ENCODE assay signal across 18 cellular contexts in genomic region chr17:4487820-4488716, GRCh38. TPM values are rescaled to one million over a fixed set of nuclear protein-coding genes. Genes with fewer than 3 reads are reported as not detected.
DNase-seq lines count a peak whose midpoint lies in the region; ATAC-seq and TF ChIP-seq lines count a peak whose summit lies in the region.
"Had no signal": no experiment of that assay in that cellular context is flagged by ENCODE, and none has a peak within 500 bp of the region (broad histone marks: within the 10 kb centered on the region; RNA-seq: fewer than 3 reads in every experiment).

No MANE protein-coding gene starts in this region.

- no peak overlapping the region for H3K14ac ChIP-seq in neuronal stem cell (ENCODE audit: low read length)

- H3K27ac Mint-ChIP-seq in activated CD4-positive, alpha-beta T cell treated with anti-CD3 and anti-CD28 coated beads, Interleukin-2, amount 10 ng/mL, durations not matched to agents 7 days and 5 days: peak overlapping the region; percentile 54
- no peak overlapping the region for H3K27ac Mint-ChIP-seq in Caco-2 (ENCODE audit: unreplicated experiment)
- no peak overlapping the region for H3K27ac Mint-ChIP-seq in activated CD8-positive, alpha-beta memory T cell treated with anti-CD3 and anti-CD28 coated beads, Interleukin-2, amount 10 ng/mL, durations not matched to agents 7 days and 5 days

- H3K4me3 Mint-ChIP-seq in activated CD4-positive, alpha-beta T cell treated with anti-CD3 and anti-CD28 coated beads, Interleukin-2, amount 10 ng/mL, durations not matched to agents 7 days and 5 days: no peak overlapping the region
- no peak overlapping the region for H3K4me3 Mint-ChIP-seq in Caco-2 (ENCODE audit: unreplicated experiment)
- no peak overlapping the region for H3K4me3 Mint-ChIP-seq in activated CD8-positive, alpha-beta memory T cell treated with anti-CD3 and anti-CD28 coated beads, Interleukin-2, amount 10 ng/mL, durations not matched to agents 7 days and 5 days
- H3K4me3 Mint-ChIP-seq: CD14-positive monocyte had no signal

- H2BK12ac ChIP-seq in neuronal stem cell (ENCODE audit: low read length): peak overlapping the region; percentile 32

- peaks cover 0 to 30% (median 0%) of the 10 kb centered on the region in 3 experiments for H3K27me3 ChIP-seq in neuronal stem cell (ENCODE audit: control insufficient read depth in 3 of 3, insufficient read depth in 3 of 3, low read depth in 1 of 3, low read length in 3 of 3)
- no peaks in the 10 kb centered on the region for H3K27me3 ChIP-seq in Caco-2 (replicated peaks; ENCODE audit: control insufficient read depth, insufficient read depth, low read length)
- no peaks in the 10 kb centered on the region for H3K27me3 ChIP-seq in breast epithelium
- H3K27me3 ChIP-seq: SJCRH30 had no signal

- peak overlapping the region; percentile 71 for H2BK5ac ChIP-seq in neuronal stem cell (ENCODE audit: low read length)

- no peaks in the 10 kb centered on the region for H3K36me3 ChIP-seq in neuronal stem cell (replicated peaks in 1 of 2; ENCODE audit: control insufficient read depth in 2 of 2, insufficient read depth in 2 of 2, low read length in 2 of 2)
- no peaks in the 10 kb centered on the region for H3K36me3 ChIP-seq in Caco-2 (ENCODE audit: control insufficient read depth, insufficient read depth, low read length)
- no peaks in the 10 kb centered on the region for H3K36me3 ChIP-seq in breast epithelium
- H3K36me3 ChIP-seq: SJCRH30 had no signal

- no peak overlapping the region for H3K4ac ChIP-seq in neuronal stem cell (ENCODE audit: low read length)

- no peak for TF ChIP-seq EP300 in Ishikawa (IDR thresholded peaks at IDR 0.05; ENCODE audit: borderline replicate concordance)

- no peak overlapping the region for H2BK120ac ChIP-seq in neuronal stem cell (ENCODE audit: low read depth, low read length)

- H2AK5ac ChIP-seq in neuronal stem cell (ENCODE audit: low read depth, low read length): no peak overlapping the region

- peaks cover 13% of the 10 kb centered on the region for H3K36me3 Mint-ChIP-seq in activated CD4-positive, alpha-beta T cell treated with anti-CD3 and anti-CD28 coated beads, Interleukin-2, amount 10 ng/mL, durations not matched to agents 7 days and 5 days (ENCODE audit: low read depth)
- H3K36me3 Mint-ChIP-seq in Caco-2 (ENCODE audit: insufficient read depth, unreplicated experiment): peaks cover under 1% of the 10 kb centered on the region
- H3K36me3 Mint-ChIP-seq in activated CD8-positive, alpha-beta memory T cell treated with anti-CD3 and anti-CD28 coated beads, Interleukin-2, amount 10 ng/mL, durations not matched to agents 7 days and 5 days: peaks cover 4% of the 10 kb centered on the region

- TF ChIP-seq RAD21 in Ishikawa (IDR thresholded peaks at IDR 0.05; ENCODE audit: low read depth): no peak

- CTCF ChIA-PET in activated CD4-positive, alpha-beta T cell treated with anti-CD3 and anti-CD28 coated beads, Interleukin-2, amount 10 ng/mL, durations not matched to agents 7 days and 5 days (lab: Charles Lee): interaction anchor here (0.6 kb wide), 1 partner anchor 377 kb away, joined by 4 read pairs; no protein-coding TSS in a partner anchor
- CTCF ChIA-PET in Caco-2 (lab: Charles Lee): no interaction called here
- CTCF ChIA-PET in activated CD8-positive, alpha-beta memory T cell treated with anti-CD3 and anti-CD28 coated beads, Interleukin-2, amount 10 ng/mL, durations not matched to agents 7 days and 5 days (lab: Charles Lee): interaction anchor here (1.3 kb wide), 1 partner anchor 67 kb away, joined by 3 read pairs; no protein-coding TSS in a partner anchor

- no peaks in the 10 kb centered on the region for H3K79me1 ChIP-seq in neuronal stem cell (ENCODE audit: low read depth, low read length)

- no peak overlapping the region for H4K8ac ChIP-seq in neuronal stem cell (ENCODE audit: low read depth, low read length)

- no peak for DNase-seq in activated CD4-positive, alpha-beta T cell treated with anti-CD3 and anti-CD28 coated beads, Interleukin-2, amount 10 ng/mL, durations not matched to agents 7 days and 5 days
- no peak for DNase-seq in activated CD4-positive, alpha-beta T cell treated with anti-CD3 and anti-CD28 coated beads, Interleukin-2, amount 50 U/mL, for 48 hours
- DNase-seq in cerebellar cortex (ENCODE audit: low spot score) (peak; percentile 50), neuronal stem cell (ENCODE audit: low spot score) (no peak), Caco-2 (no peak), breast epithelium (ENCODE audit: low spot score in 2 of 2) (no peak)
- DNase-seq in activated CD8-positive, alpha-beta memory T cell treated with anti-CD3 and anti-CD28 coated beads, Interleukin-2, amount 10 ng/mL, durations not matched to agents 7 days and 5 days: no peak
- DNase-seq: Calu3, DND-41, KBM-7, NCI-H1048, NCI-H187, NCI-H510A, NCI-H82, SJCRH30 had no signal

- WGBS in neuronal stem cell (ENCODE audit: extremely low coverage in 2 of 2, insufficient read length in 2 of 2, insufficient replicate concordance in 1 of 2), 2 donors: no CpG with 5 or more reads among the region's 24 CpGs

- no peaks in the 10 kb centered on the region for H3K27me3 Mint-ChIP-seq in activated CD4-positive, alpha-beta T cell treated with anti-CD3 and anti-CD28 coated beads, Interleukin-2, amount 10 ng/mL, durations not matched to agents 7 days and 5 days
- H3K27me3 Mint-ChIP-seq in Caco-2 (ENCODE audit: insufficient read depth, unreplicated experiment): no peaks in the 10 kb centered on the region
- H3K27me3 Mint-ChIP-seq in activated CD8-positive, alpha-beta memory T cell treated with anti-CD3 and anti-CD28 coated beads, Interleukin-2, amount 10 ng/mL, durations not matched to agents 7 days and 5 days: no peaks in the 10 kb centered on the region

- no peak for ATAC-seq in activated CD8-positive, alpha-beta memory T cell treated with anti-CD3 and anti-CD28 coated beads, Interleukin-2, amount 10 ng/mL, durations not matched to agents 7 days and 5 days

- peak overlapping the region; percentile 52 for H3K18ac ChIP-seq in neuronal stem cell (ENCODE audit: low read length)

- POLR2A ChIA-PET in activated CD4-positive, alpha-beta T cell treated with anti-CD3 and anti-CD28 coated beads, Interleukin-2, amount 10 ng/mL, durations not matched to agents 7 days and 5 days (lab: Charles Lee): no interaction called here
- POLR2A ChIA-PET in Caco-2 (lab: Charles Lee): no interaction called here

- H3K4me1 Mint-ChIP-seq in activated CD4-positive, alpha-beta T cell treated with anti-CD3 and anti-CD28 coated beads, Interleukin-2, amount 10 ng/mL, durations not matched to agents 7 days and 5 days: peaks cover 35% of the 10 kb centered on the region
- peaks cover 15% of the 10 kb centered on the region for H3K4me1 Mint-ChIP-seq in Caco-2 (ENCODE audit: low read depth, unreplicated experiment)
- peaks cover 35% of the 10 kb centered on the region for H3K4me1 Mint-ChIP-seq in activated CD8-positive, alpha-beta memory T cell treated with anti-CD3 and anti-CD28 coated beads, Interleukin-2, amount 10 ng/mL, durations not matched to agents 7 days and 5 days

- peak overlapping the region; percentile 54 for H3K9ac ChIP-seq in neuronal stem cell (ENCODE audit: low read depth, low read length, poor library complexity)

- H3K4me3 ChIP-seq in neuronal stem cell (ENCODE audit: low read length in 2 of 2) (no peak overlapping the region), Caco-2 (ENCODE audit: low read depth, low read length) (no peak overlapping the region), breast epithelium (no peak overlapping the region)
- H3K4me3 ChIP-seq: SJCRH30 had no signal

- no peak overlapping the region for H4K91ac ChIP-seq in neuronal stem cell (ENCODE audit: low read depth, low read length, poor library complexity)

- H3K9me3 ChIP-seq in neuronal stem cell (replicated peaks in 1 of 2; ENCODE audit: control insufficient read depth in 2 of 2, insufficient read depth in 1 of 2, low read depth in 1 of 2, low read length in 2 of 2) (no peaks in the 10 kb centered on the region), Caco-2 (no peaks in the 10 kb centered on the region), breast epithelium (no peaks in the 10 kb centered on the region)
- H3K9me3 ChIP-seq: SJCRH30 had no signal

- BruUV-seq in Caco-2 (replicated peaks; lab: Mats Ljungman, UMichigan): no TSS peak

- H3K23ac ChIP-seq in neuronal stem cell (ENCODE audit: low read depth, low read length, poor library complexity): peak overlapping the region; percentile 25

- H2AFZ ChIP-seq in neuronal stem cell (ENCODE audit: low read length): no peak overlapping the region

- no peak overlapping the region for H3K27ac ChIP-seq in neuronal stem cell (replicated peaks; ENCODE audit: low read length)
- peak overlapping the region in 1 of 2 donors; percentile 76 for H3K27ac ChIP-seq in breast epithelium
- H3K27ac ChIP-seq: SJCRH30 had no signal

- TF ChIP-seq POLR2A in breast epithelium (IDR thresholded peaks at IDR 0.05): no peak

- no peak for TF ChIP-seq CTCF in Caco-2 (IDR thresholded peaks at IDR 0.05; ENCODE audit: insufficient read depth in 1 of 2, low read depth in 1 of 2, low read length in 1 of 2, severe bottlenecking in 1 of 2, unreplicated experiment in 1 of 2)
- TF ChIP-seq CTCF in breast epithelium (IDR thresholded peaks at IDR 0.05): no peak

- H2BK15ac ChIP-seq in neuronal stem cell (ENCODE audit: low read length): peak overlapping the region; percentile 70

- H3K4me2 ChIP-seq in neuronal stem cell (ENCODE audit: insufficient read depth, low read length, poor library complexity, severe bottlenecking): no peak overlapping the region

- intact Hi-C loops in Caco-2 (cut with micrococcal nuclease; ENCODE audit: unreplicated experiment): no loop called here
- intact Hi-C loops in breast epithelium (cut with DNase I; ENCODE audit: low total_unique reads): no loop called here

- H3K4me1 ChIP-seq in neuronal stem cell (ENCODE audit: control insufficient read depth in 2 of 2, insufficient read depth in 1 of 2, low read depth in 1 of 2, low read length in 2 of 2): no peaks in the 10 kb centered on the region
- peaks cover 8% of the 10 kb centered on the region; the same call in 1 of the 2 replicates for H3K4me1 ChIP-seq in Caco-2
- peaks cover 3 to 10% of the 10 kb centered on the region in 2 donors for H3K4me1 ChIP-seq in breast epithelium
- H3K4me1 ChIP-seq: SJCRH30 had no signal

- no peaks in the 10 kb centered on the region for H3K9me3 Mint-ChIP-seq in activated CD4-positive, alpha-beta T cell treated with anti-CD3 and anti-CD28 coated beads, Interleukin-2, amount 10 ng/mL, durations not matched to agents 7 days and 5 days
- no peaks in the 10 kb centered on the region for H3K9me3 Mint-ChIP-seq in Caco-2 (ENCODE audit: unreplicated experiment)
- H3K9me3 Mint-ChIP-seq in activated CD8-positive, alpha-beta memory T cell treated with anti-CD3 and anti-CD28 coated beads, Interleukin-2, amount 10 ng/mL, durations not matched to agents 7 days and 5 days (ENCODE audit: low read depth): no peaks in the 10 kb centered on the region
- H3K9me3 Mint-ChIP-seq: CD14-positive monocyte had no signal

RNA-seq across cellular contexts. Expression of gene SPNS2, which starts 10.6 kb away (rescaled TPM):
- under 1 TPM; 0.25 to 0.29 TPM for total RNA-seq in activated CD4-positive, alpha-beta T cell treated with anti-CD3 and anti-CD28 coated beads, Interleukin-2, amount 10 ng/mL, durations not matched to agents 7 days and 5 days
- polyA plus RNA-seq in neuronal stem cell (2013, experiment 1 of 2): 0.54 TPM
- polyA plus RNA-seq in neuronal stem cell (2013, experiment 2 of 2): 0.58 TPM
- total RNA-seq in Caco-2 (2022): 1.00 TPM in 2 replicates
- 10 to 100 TPM in 2 of 3 donors, 1 to 10 TPM in 1; 5.3 to 14.1 (median 11.5) TPM for total RNA-seq in breast epithelium
- total RNA-seq in activated CD8-positive, alpha-beta memory T cell treated with anti-CD3 and anti-CD28 coated beads, Interleukin-2, amount 10 ng/mL, durations not matched to agents 7 days and 5 days: 1 to 10 TPM; 1.1 to 1.9 TPM
- total RNA-seq: RPMI7951 had no signal

RNA-seq across cellular contexts. Expression of gene SPNS3, which starts 54.3 kb away (rescaled TPM):
- 1 to 10 TPM; 6.5 to 8.0 TPM for total RNA-seq in activated CD4-positive, alpha-beta T cell treated with anti-CD3 and anti-CD28 coated beads, Interleukin-2, amount 10 ng/mL, durations not matched to agents 7 days and 5 days
- polyA plus RNA-seq in neuronal stem cell (2013, experiment 1 of 2): 0.03 TPM
- polyA plus RNA-seq in neuronal stem cell (2013, experiment 2 of 2): not detected
- not detected in 2 replicates for total RNA-seq in Caco-2 (2022)
- under 1 TPM in 1 of 3 donors, not detected in 2; 0.15 TPM for total RNA-seq in breast epithelium
- total RNA-seq in activated CD8-positive, alpha-beta memory T cell treated with anti-CD3 and anti-CD28 coated beads, Interleukin-2, amount 10 ng/mL, durations not matched to agents 7 days and 5 days: 10 to 100 TPM; 17.6 to 39.1 TPM
- total RNA-seq: RPMI7951, SJCRH30 had no signal
